ENCODE assay signal across 19 cellular contexts in the genomic region with DNA sequence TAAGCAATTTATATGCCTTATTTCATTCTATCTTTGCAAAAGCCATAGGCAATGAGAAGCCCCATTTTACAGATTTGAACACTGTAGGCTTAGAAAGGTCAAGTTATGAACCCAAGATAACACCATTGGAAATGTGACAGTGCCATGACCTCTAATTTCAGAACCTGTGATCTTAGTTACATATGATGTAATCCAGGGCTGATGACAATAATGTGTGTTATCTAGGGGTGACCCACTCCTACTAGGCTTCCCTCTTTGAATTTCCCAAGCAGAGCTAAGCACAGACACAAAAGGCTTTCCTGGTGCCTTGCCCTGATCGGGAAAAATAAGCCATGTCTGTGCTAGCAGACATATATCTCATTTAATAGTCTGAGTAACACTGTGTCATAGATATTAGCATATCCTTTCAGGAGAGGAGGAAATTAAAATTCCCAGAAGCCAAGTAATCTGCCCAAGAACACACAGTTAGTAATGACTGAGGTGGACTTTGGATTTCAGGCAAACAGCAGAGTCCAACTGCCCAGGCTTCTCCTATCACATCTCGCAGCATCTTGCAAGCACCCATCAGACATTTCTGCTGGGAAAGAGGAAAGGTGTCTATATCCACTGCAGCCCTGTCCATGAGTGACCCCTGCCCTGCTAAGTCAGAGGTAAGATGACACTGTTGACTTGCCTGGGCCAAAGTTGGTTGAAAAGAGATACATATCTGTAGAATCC. TPM values are rescaled to one million over a fixed set of nuclear protein-coding genes. Genes with fewer than 3 reads are reported as not detected.
DNase-seq lines count a peak whose midpoint lies in the region; ATAC-seq and TF ChIP-seq lines count a peak whose summit lies in the region.
"Had no signal": no experiment of that assay in that cellular context is flagged by ENCODE, and none has a peak within 500 bp of the region (broad histone marks: within the 10 kb centered on the region; RNA-seq: fewer than 3 reads in every experiment).

No MANE protein-coding gene starts in this region.

- peak; percentile 33 for DNase-seq in EH (ENCODE audit: low read depth)
- DNase-seq in RKO (ENCODE audit: low spot score): peak; percentile 32
- DNase-seq in epithelial cell of esophagus (ENCODE audit: low read depth): peak; percentile 16
- DNase-seq in right lobe of liver: peak in 1 of 3 donors; percentile 58
- DNase-seq in T-helper 2 cell treated with Interferon-gamma antibody and Interleukin-4, amounts not matched to agents 5 μg/mL and 100 μg/mL, for 36 hours (ENCODE audit: low spot score): no peak
- no peak for DNase-seq in A172 (ENCODE audit: low spot score)
- no peak for DNase-seq in colonic mucosa
- DNase-seq in ovary: no peak
- DNase-seq: DMS153, GDM1, MG63, NCI-H1092 treated with DMSO at 0.1 percent for 48 hours, NCI-H1694 treated with DMSO at 0.1 percent for 48 hours, NCI-H446, SHP77 had no signal

- H3K27ac Mint-ChIP-seq in T-helper 2 cell treated with Interferon-gamma antibody and Interleukin-4, amounts not matched to agents 5 μg/mL and 100 μg/mL, for 36 hours: no peak overlapping the region

- TF ChIP-seq EP300 in ovary (IDR thresholded peaks at IDR 0.05): no peak

- H3K4me3 ChIP-seq in epithelial cell of esophagus (ENCODE audit: low read length): no peak overlapping the region
- no peak overlapping the region for H3K4me3 ChIP-seq in right lobe of liver
- H3K4me3 ChIP-seq in colonic mucosa: no peak overlapping the region
- no peak overlapping the region for H3K4me3 ChIP-seq in ovary
- H3K4me3 ChIP-seq: A549, MG63 had no signal

- TF ChIP-seq CTCF in epithelial cell of esophagus (IDR thresholded peaks at IDR 0.05; ENCODE audit: insufficient read depth, low read depth, low read length, missing control alignments) (no peak), right lobe of liver (IDR thresholded peaks at IDR 0.05) (no peak), colonic mucosa (IDR thresholded peaks at IDR 0.05) (no peak), ovary (IDR thresholded peaks at IDR 0.05) (no peak)

- no peak overlapping the region for H3K9ac ChIP-seq in colonic mucosa (ENCODE audit: low read depth in 2 of 2, low read length in 2 of 2)
- H3K9ac ChIP-seq: KMS-11 had no signal

- H3K27ac ChIP-seq in right lobe of liver (peak overlapping the region; percentile 37 to 80 (median 52)), colonic mucosa (no peak overlapping the region), ovary (no peak overlapping the region)
- H3K27ac ChIP-seq: A549, C4-2B, HL-60, KMS-11 had no signal

- no peaks in the 10 kb centered on the region for H3K9me3 ChIP-seq in right lobe of liver
- H3K9me3 ChIP-seq in colonic mucosa: no peaks in the 10 kb centered on the region
- no peaks in the 10 kb centered on the region for H3K9me3 ChIP-seq in ovary
- H3K9me3 ChIP-seq: A549, MG63 had no signal

- no peak for TF ChIP-seq POLR2A in right lobe of liver (IDR thresholded peaks at IDR 0.05)
- TF ChIP-seq POLR2A in ovary (IDR thresholded peaks at IDR 0.05): no peak

- H3K27me3 ChIP-seq in right lobe of liver: no peaks in the 10 kb centered on the region
- H3K27me3 ChIP-seq in colonic mucosa: no peaks in the 10 kb centered on the region
- H3K27me3 ChIP-seq in ovary: no peaks in the 10 kb centered on the region
- H3K27me3 ChIP-seq: MG63 had no signal

- H3K9me3 Mint-ChIP-seq in T-helper 2 cell treated with Interferon-gamma antibody and Interleukin-4, amounts not matched to agents 5 μg/mL and 100 μg/mL, for 36 hours: no peaks in the 10 kb centered on the region

- H3K27me3 Mint-ChIP-seq in T-helper 2 cell treated with Interferon-gamma antibody and Interleukin-4, amounts not matched to agents 5 μg/mL and 100 μg/mL, for 36 hours (ENCODE audit: low read depth): peaks cover 14% of the 10 kb centered on the region

- intact Hi-C loops in right lobe of liver (cut with DNase I): no loop called here
- intact Hi-C loops in colonic mucosa (cut with DNase I): no loop called here
- intact Hi-C loops in ovary (cut with DNase I): no loop called here

- WGBS in right lobe of liver (ENCODE audit: insufficient coverage, low coverage, low lambda C conversion rate, missing lambda C conversion rate): 53% methylated on average over 2 of the region's 2 CpGs
- WGBS in ovary, 3 donors: 86 to 93% (median 89%) methylated on average over 2 of the region's 2 CpGs

- H3K4me1 ChIP-seq in right lobe of liver: peaks cover 0 to 48% (median 13%) of the 10 kb centered on the region in 4 donors
- H3K4me1 ChIP-seq in colonic mucosa: no peaks in the 10 kb centered on the region
- no peaks in the 10 kb centered on the region for H3K4me1 ChIP-seq in ovary (ENCODE audit: insufficient read depth)
- H3K4me1 ChIP-seq: A549 had no signal

- H3K4me3 Mint-ChIP-seq in T-helper 2 cell treated with Interferon-gamma antibody and Interleukin-4, amounts not matched to agents 5 μg/mL and 100 μg/mL, for 36 hours: no peak overlapping the region

- ATAC-seq in right lobe of liver: peak; percentile 47 to 58 (median 57)
- ATAC-seq: A549 had no signal

- no peaks in the 10 kb centered on the region for H3K36me3 Mint-ChIP-seq in T-helper 2 cell treated with Interferon-gamma antibody and Interleukin-4, amounts not matched to agents 5 μg/mL and 100 μg/mL, for 36 hours (ENCODE audit: low read depth)

- no peaks in the 10 kb centered on the region for H3K4me1 Mint-ChIP-seq in T-helper 2 cell treated with Interferon-gamma antibody and Interleukin-4, amounts not matched to agents 5 μg/mL and 100 μg/mL, for 36 hours (ENCODE audit: low read depth)

- H3K36me3 ChIP-seq in right lobe of liver: no peaks in the 10 kb centered on the region
- H3K36me3 ChIP-seq in colonic mucosa: no peaks in the 10 kb centered on the region
- no peaks in the 10 kb centered on the region for H3K36me3 ChIP-seq in ovary
- H3K36me3 ChIP-seq: MG63 had no signal

RNA-seq across cellular contexts. Expression of gene TECTB, which starts 2.8 kb away (rescaled TPM):
- total RNA-seq in right lobe of liver (under 1 TPM; 0.18 to 0.83 (median 0.49) TPM), colonic mucosa (not detected), ovary (not detected)
- total RNA-seq in A172 (2014; rRNA removed; shearing (Covaris generic)): not detected in 2 replicates
- under 1 TPM in 1 of 2 donors, not detected in 1; 0.07 TPM for polyA plus RNA-seq in ovary
- polyA plus RNA-seq: A549 had no signal

Comparison
In these comparisons a context has a peak if more than half of its experiments do, and no peak if none do; other contexts are left out.
1. DNase-seq: peak in EH (single experiment), RKO (single experiment) and epithelial cell of esophagus (single experiment); none in T-helper 2 cell treated with Interferon-gamma antibody and Interleukin-4, amounts not matched to agents 5 μg/mL and 100 μg/mL, for 36 hours (single experiment), A172 (single experiment), colonic mucosa (single experiment) and ovary (0 of 5).
2. H3K27ac ChIP-seq: peak in right lobe of liver (3 of 3); none in colonic mucosa (single experiment) and ovary (0 of 2).